Comparison of ENCODE assay signal across 1 cellular context in genomic region chr6:35919827-35920751, GRCh38.
TF ChIP-seq lines count a peak whose summit lies in the region.

No MANE protein-coding gene starts in this region.

TF ChIP-seq in K562, 482 proteins besides CTCF, POLR2A, EP300 and RAD21 (continued from another document and continues in another):
- TF ChIP-seq ZNF280B (CRISPR knock-in tag; IDR thresholded peaks at IDR 0.05), result no peak
- no peak for TF ChIP-seq KLF16 (IDR thresholded peaks at IDR 0.05)
- no peak for TF ChIP-seq DLX4 (CRISPR knock-in tag; IDR thresholded peaks at IDR 0.05)
- no peak for TF ChIP-seq NFIX (CRISPR knock-in tag; IDR thresholded peaks at IDR 0.05; ENCODE audit: low read depth)
- TF ChIP-seq ARHGAP35 (IDR thresholded peaks at IDR 0.05; ENCODE audit: partially characterized antibody), result no peak
- no peak for TF ChIP-seq PYGO2 (tag; IDR thresholded peaks at IDR 0.05)
- no peak for TF ChIP-seq SREBF1 (IDR thresholded peaks at IDR 0.05; ENCODE audit: borderline replicate concordance, low read depth, low read length)
- no peak for TF ChIP-seq USF2 (CRISPR knock-in tag; IDR thresholded peaks at IDR 0.05)
- TF ChIP-seq ASH1L (IDR thresholded peaks at IDR 0.05; ENCODE audit: borderline replicate concordance, low read depth, partially characterized antibody), result no peak
- TF ChIP-seq LEF1 (IDR thresholded peaks at IDR 0.05), result no peak
- TF ChIP-seq ZNF57 (CRISPR knock-in tag; IDR thresholded peaks at IDR 0.05), result no peak
- no peak for TF ChIP-seq THRB (CRISPR knock-in tag; conservative IDR thresholded peaks at IDR 0.05)
- no peak for TF ChIP-seq CREM (IDR thresholded peaks at IDR 0.05; ENCODE audit: low read depth)
- TF ChIP-seq ZNF347 (CRISPR knock-in tag; IDR thresholded peaks at IDR 0.05; ENCODE audit: low read depth), result no peak
- no peak for TF ChIP-seq RBM17 (IDR thresholded peaks at IDR 0.05; ENCODE audit: borderline replicate concordance, low read depth, low read length)
- 0 out of 2 replicates have a peak, but pooled peaks have one; percentile 46 for TF ChIP-seq GATAD2B (IDR thresholded peaks at IDR 0.05; ENCODE audit: borderline replicate concordance)
- no peak for TF ChIP-seq CBFA2T2 (conservative IDR thresholded peaks at IDR 0.05)
- no peak for TF ChIP-seq PHB (CRISPR knock-in tag; IDR thresholded peaks at IDR 0.05)
- no peak for TF ChIP-seq ETS2 (tag; IDR thresholded peaks at IDR 0.05; ENCODE audit: borderline replicate concordance, poor library complexity, severe bottlenecking)
- TF ChIP-seq ZNF644 (tag; IDR thresholded peaks at IDR 0.05; ENCODE audit: low read depth), result no peak
- no peak for TF ChIP-seq DDX20 (tag; IDR thresholded peaks at IDR 0.05; ENCODE audit: low read depth)
- TF ChIP-seq ZNF23 (CRISPR knock-in tag; IDR thresholded peaks at IDR 0.05), result no peak
- no peak for TF ChIP-seq MBD1 (CRISPR knock-in tag; IDR thresholded peaks at IDR 0.05)
- no peak for TF ChIP-seq CTCFL (IDR thresholded peaks at IDR 0.05; ENCODE audit: borderline replicate concordance, insufficient read depth, low read depth, low read length, poor library complexity, severe bottlenecking)
- no peak for TF ChIP-seq ZNF766 (CRISPR knock-in tag; conservative IDR thresholded peaks at IDR 0.05)
- TF ChIP-seq HDAC1 (IDR thresholded peaks at IDR 0.05), result peak in 1 of 2 experiments; percentile 72; a peak in 2 of 4 replicates
- 0 out of 2 replicates have a peak, but pooled peaks have one; percentile 28 for TF ChIP-seq CBX1 (IDR thresholded peaks at IDR 0.05; ENCODE audit: low read depth)
- 0 out of 4 replicates have a peak, but pooled peaks of 1 of the 2 experiments have one; percentile 16 for TF ChIP-seq KDM4B (IDR thresholded peaks at IDR 0.05; ENCODE audit: borderline replicate concordance in 2 of 2, low read depth in 1 of 2)
- 0 out of 2 replicates have a peak, but pooled peaks have one; percentile 8 for TF ChIP-seq ZNF79 (CRISPR knock-in tag; IDR thresholded peaks at IDR 0.05; ENCODE audit: low read depth)
- no peak; the same call in 1 of the 2 replicates for TF ChIP-seq ZC3H4 (CRISPR knock-in tag; IDR thresholded peaks at IDR 0.05; ENCODE audit: borderline replicate concordance)
- TF ChIP-seq NFATC3 (IDR thresholded peaks at IDR 0.05), result no peak
- no peak for TF ChIP-seq ZNF780A (CRISPR knock-in tag; IDR thresholded peaks at IDR 0.05)
- TF ChIP-seq BCOR (IDR thresholded peaks at IDR 0.05), result peak; percentile 20; the same call in 1 of the 2 replicates
- no peak for TF ChIP-seq DMBX1 (CRISPR knock-in tag; IDR thresholded peaks at IDR 0.05; ENCODE audit: borderline replicate concordance)
- no peak for TF ChIP-seq ZNF212 (CRISPR knock-in tag; IDR thresholded peaks at IDR 0.05)
- TF ChIP-seq XRCC4 (IDR thresholded peaks at IDR 0.05; ENCODE audit: extremely low read depth, insufficient read depth, insufficient read length), result no peak
- TF ChIP-seq KHSRP (IDR thresholded peaks at IDR 0.05), result no peak
- TF ChIP-seq CTBP1 (IDR thresholded peaks at IDR 0.05; ENCODE audit: borderline replicate concordance), result no peak
- TF ChIP-seq BRCA1 (IDR thresholded peaks at IDR 0.05), result no peak
- no peak for TF ChIP-seq BRCA1 (CRISPR knock-in tag; IDR thresholded peaks at IDR 0.05)
- TF ChIP-seq CEBPG (CRISPR knock-in tag; IDR thresholded peaks at IDR 0.05), result peak; percentile 73; the same call in 1 of the 2 replicates
- TF ChIP-seq CEBPG (tag; conservative IDR thresholded peaks at IDR 0.05 in 1 of 2, IDR thresholded peaks at IDR 0.05 in 1 of 2), result peak in 1 of 2 experiments; percentile 52; a peak in 1 of 4 replicates
- 0 out of 2 replicates have a peak, but pooled peaks have one; percentile 60 for TF ChIP-seq HMGXB4 (CRISPR knock-in tag; IDR thresholded peaks at IDR 0.05)
- TF ChIP-seq KAT2B (IDR thresholded peaks at IDR 0.05; ENCODE audit: low read depth, low read length), result no peak
- TF ChIP-seq MECOM (CRISPR knock-in tag; IDR thresholded peaks at IDR 0.05), result no peak
- no peak for TF ChIP-seq MYNN (IDR thresholded peaks at IDR 0.05)
- no peak for TF ChIP-seq MYNN (CRISPR knock-in tag; IDR thresholded peaks at IDR 0.05)
- no peak for TF ChIP-seq TRIM24 (IDR thresholded peaks at IDR 0.05)
- no peak for TF ChIP-seq SMARCE1 (IDR thresholded peaks at IDR 0.05)
- no peak for TF ChIP-seq YY1 (IDR thresholded peaks at IDR 0.05; ENCODE audit: borderline replicate concordance in 1 of 3, control insufficient read depth in 1 of 3, extremely low read depth in 1 of 3, insufficient read depth in 3 of 3, insufficient read length in 1 of 3, insufficient replicate concordance in 2 of 3, low read depth in 1 of 3, low read length in 2 of 3)
- TF ChIP-seq PCBP1 (IDR thresholded peaks at IDR 0.05; ENCODE audit: low read depth, low read length, poor library complexity, severe bottlenecking), result no peak
- no peak for TF ChIP-seq RBM14 (IDR thresholded peaks at IDR 0.05; ENCODE audit: borderline replicate concordance, insufficient read depth, low read depth, low read length)
- TF ChIP-seq ZFP1 (CRISPR knock-in tag; IDR thresholded peaks at IDR 0.05), result no peak
- no peak for TF ChIP-seq E2F4 (CRISPR knock-in tag; IDR thresholded peaks at IDR 0.05; ENCODE audit: low read depth)
- no peak for TF ChIP-seq STAT5A (IDR thresholded peaks at IDR 0.05; ENCODE audit: borderline replicate concordance, low read length)
- TF ChIP-seq SAP30 (IDR thresholded peaks at IDR 0.05; ENCODE audit: borderline replicate concordance, insufficient read depth, low read depth, low read length, poor library complexity, severe bottlenecking), result peak; percentile 79
- no peak for TF ChIP-seq BACH1 (tag; IDR thresholded peaks at IDR 0.05)
- TF ChIP-seq PTTG1 (tag; IDR thresholded peaks at IDR 0.05; ENCODE audit: low read depth), result no peak
- TF ChIP-seq SP2 (IDR thresholded peaks at IDR 0.05; ENCODE audit: extremely low read depth, low read depth, low read length, poor library complexity, severe bottlenecking), result no peak
- peak; percentile 12 for TF ChIP-seq DACH1 (IDR thresholded peaks at IDR 0.05; ENCODE audit: partially characterized antibody)
- TF ChIP-seq CSDE1 (IDR thresholded peaks at IDR 0.05), result no peak
- peak; percentile 96 for TF ChIP-seq FOXK1 (CRISPR knock-in tag; IDR thresholded peaks at IDR 0.05; ENCODE audit: borderline replicate concordance)
- TF ChIP-seq TAF15 (IDR thresholded peaks at IDR 0.05; ENCODE audit: low read depth, low read length), result no peak
- TF ChIP-seq KDM2B (CRISPR knock-in tag; IDR thresholded peaks at IDR 0.05), result 0 out of 2 replicates have a peak, but pooled peaks have one; percentile 40
- TF ChIP-seq SMAD2 (IDR thresholded peaks at IDR 0.05; ENCODE audit: low read depth, low read length), result no peak
- no peak for TF ChIP-seq ZNF124 (CRISPR knock-in tag; IDR thresholded peaks at IDR 0.05)
- TF ChIP-seq CXXC5 (CRISPR knock-in tag; IDR thresholded peaks at IDR 0.05), result no peak; the same call in 1 of the 2 replicates
- TF ChIP-seq DIDO1 (tag; IDR thresholded peaks at IDR 0.05; ENCODE audit: low read depth), result no peak
- TF ChIP-seq GTF2F1 (IDR thresholded peaks at IDR 0.05; ENCODE audit: low read depth, low read length), result no peak
- no peak for TF ChIP-seq PHF20 (IDR thresholded peaks at IDR 0.05; ENCODE audit: partially characterized antibody)
- no peak for TF ChIP-seq MEF2A (IDR thresholded peaks at IDR 0.05; ENCODE audit: control insufficient read depth, low read depth, low read length)
- TF ChIP-seq SAFB (IDR thresholded peaks at IDR 0.05; ENCODE audit: borderline replicate concordance, low read depth, low read length), result no peak
- TF ChIP-seq ZNF584 (CRISPR knock-in tag; IDR thresholded peaks at IDR 0.05; ENCODE audit: low read depth), result no peak
